In genomic region chr2:224098473-224098872, GRCh38 we compare ENCODE assay signal across 13 cellular contexts.
"Had no signal": no experiment of that assay in that cellular context is flagged by ENCODE, and none has a peak within 500 bp of the region (broad histone marks: within the 10 kb centered on the region; RNA-seq: fewer than 3 reads in every experiment).

No MANE protein-coding gene starts in this region.

- ATAC-seq: activated naive CD4-positive, alpha-beta T cell treated with anti-CD3 and anti-CD28 coated beads, Interleukin-2, amount 50 U/mL, for 72 hours; activated T-cell treated with anti-CD3 and anti-CD28 coated beads, Interleukin-2, amount 50 U/mL, for 4 hours had no signal

- H3K27me3 ChIP-seq: brain microvascular endothelial cell, vagina had no signal

- H3K36me3 Mint-ChIP-seq: activated naive CD4-positive, alpha-beta T cell treated with anti-CD3 and anti-CD28 coated beads, Interleukin-2, amount 50 U/mL, for 72 hours had no signal

- H3K4me3 Mint-ChIP-seq: activated T-cell treated with anti-CD3 and anti-CD28 coated beads, Interleukin-2, amount 50 U/mL, for 4 hours; nephron had no signal

- H3K4me1 ChIP-seq: tibial artery had no signal

- H3K36me3 ChIP-seq: brain microvascular endothelial cell, esophagus squamous epithelium, tibial artery, vagina had no signal

- H3K27ac ChIP-seq: brain microvascular endothelial cell, esophagus squamous epithelium, tibial artery, vagina had no signal

- H3K4me3 ChIP-seq: esophagus squamous epithelium, vagina had no signal

- H3K27ac Mint-ChIP-seq: activated naive CD4-positive, alpha-beta T cell treated with anti-CD3 and anti-CD28 coated beads, Interleukin-2, amount 50 U/mL, for 72 hours had no signal

- H3K9me3 ChIP-seq: esophagus squamous epithelium, tibial artery, vagina had no signal

- DNase-seq: activated CD4-positive, alpha-beta T cell treated with anti-CD3 and anti-CD28 coated beads, Interleukin-2, amount 50 U/mL, for 48 hours; activated CD4-positive, CD25-positive, alpha-beta regulatory T cell treated with anti-CD3 and anti-CD28 coated beads, Interleukin-2, amount 50 U/mL, for 72 hours; activated effector memory CD4-positive, alpha-beta T cell treated with anti-CD3 and anti-CD28 coated beads, Interleukin-2, amount 50 U/mL, for 16 hours; activated T-cell treated with anti-CD3 and anti-CD28 coated beads, Interleukin-2, amount 50 U/mL, for 4 hours; amygdala; brain microvascular endothelial cell; esophagus squamous epithelium; mammary epithelial cell; SW 1271; tibial artery had no signal

- H3K9me3 Mint-ChIP-seq: activated naive CD4-positive, alpha-beta T cell treated with anti-CD3 and anti-CD28 coated beads, Interleukin-2, amount 50 U/mL, for 72 hours; activated T-cell treated with anti-CD3 and anti-CD28 coated beads, Interleukin-2, amount 50 U/mL, for 4 hours; nephron had no signal
